ENCODE assay signal across 18 cellular contexts in the genomic region with DNA sequence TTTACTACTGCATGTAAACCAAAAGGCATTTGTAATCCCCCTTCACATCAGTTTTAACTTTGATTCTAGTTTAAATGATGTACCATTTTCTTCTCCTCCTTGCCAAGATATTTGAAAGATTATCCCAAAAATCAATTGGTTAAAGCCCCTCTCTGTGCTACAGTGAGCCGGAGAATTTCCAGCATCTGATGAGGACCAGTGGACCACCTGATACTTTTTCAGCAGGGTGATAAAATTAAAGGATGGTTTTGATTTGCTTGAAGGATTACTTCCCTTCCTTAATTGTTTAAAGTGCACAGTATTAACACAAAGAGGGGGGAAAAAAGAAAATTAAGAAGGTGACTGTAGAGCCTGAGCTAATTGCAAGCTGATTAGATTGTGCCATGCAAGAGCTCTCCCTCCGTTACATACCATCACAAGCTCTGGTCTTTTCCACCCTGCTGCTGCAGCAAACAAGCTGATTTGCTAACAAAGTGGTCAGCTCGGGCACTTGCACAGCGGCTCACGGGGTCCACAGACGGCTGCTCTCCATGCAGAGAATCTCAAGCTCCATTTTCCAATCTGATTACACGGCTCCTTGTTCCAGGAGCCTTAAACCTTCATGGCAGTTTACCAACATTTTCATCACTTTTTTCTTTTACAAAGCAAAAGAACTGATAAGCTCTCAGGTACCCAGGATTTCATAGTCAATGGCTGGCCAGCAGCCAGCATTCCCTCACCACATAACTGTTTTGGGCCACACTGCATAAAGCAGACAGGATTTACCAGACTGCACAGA. TPM values are rescaled to one million over a fixed set of nuclear protein-coding genes. Genes with fewer than 3 reads are reported as not detected.
DNase-seq lines count a peak whose midpoint lies in the region; ATAC-seq and TF ChIP-seq lines count a peak whose summit lies in the region.
"Had no signal": no experiment of that assay in that cellular context is flagged by ENCODE, and none has a peak within 500 bp of the region (broad histone marks: within the 10 kb centered on the region; RNA-seq: fewer than 3 reads in every experiment).

No MANE protein-coding gene starts in this region.

- H3K27ac ChIP-seq in hepatocyte (no peak overlapping the region), Peyer's patch (no peak overlapping the region)
- H3K27ac ChIP-seq in CD4-positive, alpha-beta memory T cell (ENCODE audit: low read depth, low read length) = no peak overlapping the region
- H3K27ac ChIP-seq: HL-60, ovary had no signal

- H4K20me1 ChIP-seq in hepatocyte (ENCODE audit: insufficient read depth, poor library complexity, severe bottlenecking) = no peaks in the 10 kb centered on the region

- 46% methylated on average over 7 of the region's 7 CpGs for WGBS in hepatocyte (ENCODE audit: low lambda C conversion rate, missing lambda C conversion rate)

- peak overlapping the region; percentile 38 for H3K4me2 ChIP-seq in hepatocyte

- POLR2A ChIA-PET in WTC11 (lab: Charles Lee) = interaction anchor here (0.6 kb wide), 1 partner anchor 21 kb away, joined by 3 read pairs; no protein-coding TSS in a partner anchor
- POLR2A ChIA-PET in CD4-positive, alpha-beta memory T cell (lab: Charles Lee; ENCODE audit: partially characterized antibody) = no interaction called here

- no peak for TF ChIP-seq POLR2A in Peyer's patch (IDR thresholded peaks at IDR 0.05)

- H3K27me3 Mint-ChIP-seq in WTC11 (ENCODE audit: low read depth) = no peaks in the 10 kb centered on the region
- no peaks in the 10 kb centered on the region for H3K27me3 Mint-ChIP-seq in CD4-positive, alpha-beta memory T cell
- H3K27me3 Mint-ChIP-seq: activated naive CD8-positive, alpha-beta T cell; activated T-cell treated with anti-CD3 and anti-CD28 coated beads, Interleukin-2, amount 50 U/mL, for 24 hours had no signal

- DNase-seq in WTC11 (ENCODE audit: low spot score) (no peak), hepatocyte (ENCODE audit: low spot score) (no peak), retina (peak; percentile 74), Peyer's patch (no peak), NCI-H2196 treated with DMSO at 0.1 percent for 48 hours (lab: John Stamatoyannopoulos, UW; ENCODE audit: unreplicated experiment) (no peak)
- no peak for DNase-seq in stimulated activated naive CD4-positive, alpha-beta T cell treated with Interleukin-2 at 50 U/mL for 16 hours (lab: John Stamatoyannopoulos, UW)
- DNase-seq in CD4-positive, alpha-beta memory T cell = no peak
- DNase-seq: activated T-cell treated with anti-CD3 and anti-CD28 coated beads, Interleukin-2, amount 50 U/mL, for 24 hours; central memory CD4-positive, alpha-beta T cell; NCI-H1930; NCI-H774; ovary; small intestine had no signal

- peak; percentile 79 for ATAC-seq in WTC11
- ATAC-seq: K562 had no signal

- CTCF ChIA-PET in WTC11 (lab: Charles Lee) = interaction anchor here (1.1 kb wide), 1 partner anchor 165 kb away, joined by 3 read pairs; no protein-coding TSS in a partner anchor
- CTCF ChIA-PET in CD4-positive, alpha-beta memory T cell (lab: Charles Lee; ENCODE audit: partially characterized antibody) = no interaction called here

- no peak overlapping the region for H2AFZ ChIP-seq in hepatocyte

- no peak for TF ChIP-seq RAD21 in Ishikawa (IDR thresholded peaks at IDR 0.05; ENCODE audit: low read depth)

- H3K4me3 Mint-ChIP-seq in WTC11 = no peak overlapping the region
- no peak overlapping the region for H3K4me3 Mint-ChIP-seq in CD4-positive, alpha-beta memory T cell
- H3K4me3 Mint-ChIP-seq: activated naive CD8-positive, alpha-beta T cell; activated T-cell treated with anti-CD3 and anti-CD28 coated beads, Interleukin-2, amount 50 U/mL, for 24 hours had no signal

- no peak for TF ChIP-seq EP300 in Ishikawa (IDR thresholded peaks at IDR 0.05; ENCODE audit: borderline replicate concordance)

- H3K27me3 ChIP-seq in hepatocyte = no peaks in the 10 kb centered on the region
- no peaks in the 10 kb centered on the region for H3K27me3 ChIP-seq in Peyer's patch
- no peaks in the 10 kb centered on the region for H3K27me3 ChIP-seq in CD4-positive, alpha-beta memory T cell (ENCODE audit: insufficient read depth, low read length)
- H3K27me3 ChIP-seq: ovary, tibial nerve had no signal

- intact Hi-C loops in CD4-positive, alpha-beta memory T cell (cut with micrococcal nuclease) = no loop called here

- H3K4me3 ChIP-seq in hepatocyte = no peak overlapping the region
- H3K4me3 ChIP-seq in Peyer's patch = no peak overlapping the region
- H3K4me3 ChIP-seq in CD4-positive, alpha-beta memory T cell (ENCODE audit: low read length in 2 of 2) = no peak overlapping the region
- H3K4me3 ChIP-seq: K562, ovary, tibial nerve had no signal

- H3K27ac Mint-ChIP-seq in WTC11 = no peak overlapping the region
- H3K27ac Mint-ChIP-seq in CD4-positive, alpha-beta memory T cell = no peak overlapping the region
- H3K27ac Mint-ChIP-seq: activated naive CD8-positive, alpha-beta T cell; activated T-cell treated with anti-CD3 and anti-CD28 coated beads, Interleukin-2, amount 50 U/mL, for 24 hours had no signal

- H3K36me3 ChIP-seq in hepatocyte (replicated peaks; ENCODE audit: insufficient read depth, low read depth) (no peaks in the 10 kb centered on the region), Peyer's patch (no peaks in the 10 kb centered on the region)
- H3K36me3 ChIP-seq in CD4-positive, alpha-beta memory T cell (ENCODE audit: insufficient read depth, low read length) = no peaks in the 10 kb centered on the region
- H3K36me3 ChIP-seq: ovary, tibial nerve had no signal

- peaks cover 61% of the 10 kb centered on the region for H3K4me1 Mint-ChIP-seq in WTC11
- no peaks in the 10 kb centered on the region for H3K4me1 Mint-ChIP-seq in CD4-positive, alpha-beta memory T cell

- H3K9me3 Mint-ChIP-seq in WTC11 = no peaks in the 10 kb centered on the region
- peaks cover 0 to 7% (median 2%) of the 10 kb centered on the region in 8 donors for H3K9me3 Mint-ChIP-seq in CD4-positive, alpha-beta memory T cell
- H3K9me3 Mint-ChIP-seq: activated T-cell treated with anti-CD3 and anti-CD28 coated beads, Interleukin-2, amount 50 U/mL, for 24 hours had no signal

- peaks cover 21% of the 10 kb centered on the region for H3K79me2 ChIP-seq in hepatocyte

- peaks cover 25% of the 10 kb centered on the region for H3K4me1 ChIP-seq in hepatocyte (ENCODE audit: insufficient read depth)
- H3K4me1 ChIP-seq in Peyer's patch = no peaks in the 10 kb centered on the region
- no peaks in the 10 kb centered on the region for H3K4me1 ChIP-seq in CD4-positive, alpha-beta memory T cell (ENCODE audit: insufficient read depth, low read length)

- H3K9me3 ChIP-seq in hepatocyte (ENCODE audit: low read depth) = no peaks in the 10 kb centered on the region
- H3K9me3 ChIP-seq in Peyer's patch = no peaks in the 10 kb centered on the region
- H3K9me3 ChIP-seq in CD4-positive, alpha-beta memory T cell (ENCODE audit: control insufficient read depth in 1 of 2, low read length in 2 of 2) = no peaks in the 10 kb centered on the region
- H3K9me3 ChIP-seq: ovary, tibial nerve had no signal

- TF ChIP-seq CTCF in WTC11 (IDR thresholded peaks at IDR 0.05) = no peak
- no peak for TF ChIP-seq CTCF in hepatocyte (IDR thresholded peaks at IDR 0.05; ENCODE audit: poor library complexity)
- TF ChIP-seq CTCF in Peyer's patch (IDR thresholded peaks at IDR 0.05) = no peak

- no peaks in the 10 kb centered on the region for H3K9me2 ChIP-seq in hepatocyte (replicated peaks; ENCODE audit: insufficient read depth)

- no peaks in the 10 kb centered on the region for H3K36me3 Mint-ChIP-seq in WTC11
- no peaks in the 10 kb centered on the region for H3K36me3 Mint-ChIP-seq in CD4-positive, alpha-beta memory T cell
- H3K36me3 Mint-ChIP-seq: activated naive CD8-positive, alpha-beta T cell had no signal

TF ChIP-seq in Ishikawa, 13 proteins besides CTCF, POLR2A, EP300 and RAD21:
- peak; percentile 64 for TF ChIP-seq NFIC (IDR thresholded peaks at IDR 0.05)
- TF ChIP-seq MAX (IDR thresholded peaks at IDR 0.05) = no peak

TF ChIP-seq in WTC11, 78 proteins besides CTCF, POLR2A, EP300 and RAD21:
- TF ChIP-seq CDX4 (CRISPR knock-in tag; IDR thresholded peaks at IDR 0.05; ENCODE audit: borderline replicate concordance) (no peak), KAT7 (CRISPR knock-in tag; IDR thresholded peaks at IDR 0.05; ENCODE audit: borderline replicate concordance) (no peak), GTF2I (CRISPR knock-in tag; conservative IDR thresholded peaks at IDR 0.05) (no peak), SMAD3 (CRISPR knock-in tag; IDR thresholded peaks at IDR 0.05; ENCODE audit: borderline replicate concordance) (no peak), NFE2L1 (CRISPR knock-in tag; IDR thresholded peaks at IDR 0.05) (no peak), TCF7 (CRISPR knock-in tag; IDR thresholded peaks at IDR 0.05; ENCODE audit: low read depth) (no peak)
- TF ChIP-seq, protein P1, sequence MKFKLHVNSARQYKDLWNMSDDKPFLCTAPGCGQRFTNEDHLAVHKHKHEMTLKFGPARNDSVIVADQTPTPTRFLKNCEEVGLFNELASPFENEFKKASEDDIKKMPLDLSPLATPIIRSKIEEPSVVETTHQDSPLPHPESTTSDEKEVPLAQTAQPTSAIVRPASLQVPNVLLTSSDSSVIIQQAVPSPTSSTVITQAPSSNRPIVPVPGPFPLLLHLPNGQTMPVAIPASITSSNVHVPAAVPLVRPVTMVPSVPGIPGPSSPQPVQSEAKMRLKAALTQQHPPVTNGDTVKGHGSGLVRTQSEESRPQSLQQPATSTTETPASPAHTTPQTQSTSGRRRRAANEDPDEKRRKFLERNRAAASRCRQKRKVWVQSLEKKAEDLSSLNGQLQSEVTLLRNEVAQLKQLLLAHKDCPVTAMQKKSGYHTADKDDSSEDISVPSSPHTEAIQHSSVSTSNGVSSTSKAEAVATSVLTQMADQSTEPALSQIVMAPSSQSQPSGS (CRISPR knock-in tag; IDR thresholded peaks at IDR 0.05; ENCODE audit: borderline replicate concordance, low read depth) = no peak

RNA-seq across cellular contexts. Expression of gene FIGN, which starts 22.1 kb away (rescaled TPM):
- total RNA-seq in WTC11 (2021) (19.4 to 23.8 TPM (median 23.1 TPM) in 3 replicates), hepatocyte (4.5 and 6.0 TPM in 2 replicates), Peyer's patch (1 to 10 TPM in 2 of 4 donors, under 1 TPM in 2; 0.53 to 8.3 (median 0.95) TPM)
- polyA plus RNA-seq in hepatocyte = 1.4 TPM in 2 replicates
- not detected for total RNA-seq in CD4-positive, alpha-beta memory T cell
- not detected for polyA plus RNA-seq in CD4-positive, alpha-beta memory T cell
- polyA plus RNA-seq: K562 had no signal
